Comparison of ENCODE assay signal across 1 cellular context in genomic region chr6:145406733-145407256, GRCh38.
TF ChIP-seq lines count a peak whose summit lies in the region.

No MANE protein-coding gene starts in this region.

TF ChIP-seq in H1, 55 proteins besides CTCF, POLR2A, EP300 and RAD21 (continued from another document):
- TF ChIP-seq E2F6 (IDR thresholded peaks at IDR 0.05) (no peak), SIN3A (conservative IDR thresholded peaks at IDR 0.05 in 1 of 2, IDR thresholded peaks at IDR 0.05 in 1 of 2; ENCODE audit: low read depth in 1 of 2, low read length in 2 of 2) (no peak)
